In genomic region chr20:36305602-36306556, GRCh38 we compare ENCODE assay signal across 8 cellular contexts. TPM values are rescaled to one million over a fixed set of nuclear protein-coding genes. Genes with fewer than 3 reads are reported as not detected.
DNase-seq lines count a peak whose midpoint lies in the region; TF ChIP-seq lines count a peak whose summit lies in the region.

A gene with protein sequence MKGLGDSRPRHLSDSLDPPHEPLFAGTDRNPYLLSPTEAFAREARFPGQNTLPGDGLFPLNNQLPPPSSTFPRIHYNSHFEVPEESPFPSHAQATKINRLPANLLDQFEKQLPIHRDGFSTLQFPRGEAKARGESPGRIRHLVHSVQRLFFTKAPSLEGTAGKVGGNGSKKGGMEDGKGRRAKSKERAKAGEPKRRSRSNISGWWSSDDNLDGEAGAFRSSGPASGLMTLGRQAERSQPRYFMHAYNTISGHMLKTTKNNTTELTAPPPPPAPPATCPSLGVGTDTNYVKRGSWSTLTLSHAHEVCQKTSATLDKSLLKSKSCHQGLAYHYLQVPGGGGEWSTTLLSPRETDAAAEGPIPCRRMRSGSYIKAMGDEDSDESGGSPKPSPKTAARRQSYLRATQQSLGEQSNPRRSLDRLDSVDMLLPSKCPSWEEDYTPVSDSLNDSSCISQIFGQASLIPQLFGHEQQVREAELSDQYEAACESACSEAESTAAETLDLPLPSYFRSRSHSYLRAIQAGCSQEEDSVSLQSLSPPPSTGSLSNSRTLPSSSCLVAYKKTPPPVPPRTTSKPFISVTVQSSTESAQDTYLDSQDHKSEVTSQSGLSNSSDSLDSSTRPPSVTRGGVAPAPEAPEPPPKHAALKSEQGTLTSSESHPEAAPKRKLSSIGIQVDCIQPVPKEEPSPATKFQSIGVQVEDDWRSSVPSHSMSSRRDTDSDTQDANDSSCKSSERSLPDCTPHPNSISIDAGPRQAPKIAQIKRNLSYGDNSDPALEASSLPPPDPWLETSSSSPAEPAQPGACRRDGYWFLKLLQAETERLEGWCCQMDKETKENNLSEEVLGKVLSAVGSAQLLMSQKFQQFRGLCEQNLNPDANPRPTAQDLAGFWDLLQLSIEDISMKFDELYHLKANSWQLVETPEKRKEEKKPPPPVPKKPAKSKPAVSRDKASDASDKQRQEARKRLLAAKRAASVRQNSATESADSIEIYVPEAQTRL (plus strand): TSS chr20:36306339. CDS start chr20:36431718, 125,379 bp downstream.

- intact Hi-C loops in posterior vena cava (cut with DNase I) = no loop called here

- peaks cover 98% of the 10 kb centered on the region for H3K27me3 ChIP-seq in cardiac muscle cell

- H3K27ac ChIP-seq in VCaP = peak within 1 kb of the TSS; percentile 58; the same call in 1 of the 2 replicates
- no peak within 1 kb of the TSS for H3K27ac ChIP-seq in cardiac muscle cell

- H3K36me3 ChIP-seq in cardiac muscle cell = no peaks in the 10 kb centered on the region

- no peaks in the 10 kb centered on the region for H3K4me1 ChIP-seq in cardiac muscle cell (ENCODE audit: low read depth)

- peak within 1 kb of the TSS; percentile 32 for H3K4me3 ChIP-seq in cardiac muscle cell

- H3K9me3 ChIP-seq in cardiac muscle cell (ENCODE audit: low read depth) = no peaks in the 10 kb centered on the region

- DNase-seq in H4 (ENCODE audit: low spot score) (no peak), cardiac muscle cell (ENCODE audit: low read depth in 1 of 2, low spot score in 1 of 2) (peak in 1 of 2 donors; percentile 54), posterior vena cava (ENCODE audit: low spot score) (no peak), SW 1271 (lab: John Stamatoyannopoulos, UW) (no peak), COLO829 (ENCODE audit: low spot score) (no peak), epidermal melanocyte (ENCODE audit: insufficient read length, low spot score) (no peak)
- DNase-seq in activated CD4-positive, alpha-beta T cell treated with anti-CD3 and anti-CD28 coated beads, Interleukin-2, amount 50 U/mL, for 1 hour = no peak

- TF ChIP-seq CTCF in VCaP (conservative IDR thresholded peaks at IDR 0.05) (no peak), cardiac muscle cell (IDR thresholded peaks at IDR 0.05; ENCODE audit: low read depth, low read length) (no peak)

RNA-seq across cellular contexts. Expression of the gene that starts here (rescaled TPM):
- 10.2 and 12.4 TPM in 2 replicates for total RNA-seq in H4 (2014; rRNA removed; shearing (Covaris generic))
- total RNA-seq in cardiac muscle cell (33.5 and 45.7 TPM in 2 replicates), posterior vena cava (100 to 1,000 TPM; 116 to 141 TPM)
- 51.6 and 63.3 TPM in 2 replicates for polyA plus RNA-seq in cardiac muscle cell
